8 cellular contexts compared by ENCODE assay signal in the genomic region with DNA sequence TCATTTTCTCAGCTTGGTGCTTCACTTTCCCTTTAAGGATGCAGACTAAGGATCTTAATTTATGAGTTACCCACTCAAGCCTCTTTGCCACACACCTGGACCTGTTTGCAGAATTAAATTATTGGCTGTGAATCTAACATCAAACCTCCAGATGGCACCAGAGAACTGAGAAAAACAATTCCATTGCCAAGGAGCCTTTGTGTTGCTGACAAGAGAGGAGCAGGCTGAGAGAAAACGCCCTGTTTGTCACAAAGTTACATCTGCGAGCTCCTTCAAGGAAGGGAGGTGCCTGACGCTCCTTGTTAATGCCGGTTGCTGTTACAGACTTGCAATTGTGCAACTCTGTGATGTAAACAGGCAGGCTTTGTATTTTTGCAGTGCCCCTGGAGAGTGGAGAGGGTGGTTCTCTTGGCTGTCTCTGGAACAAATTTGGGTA. TPM values are rescaled to one million over a fixed set of nuclear protein-coding genes. Genes with fewer than 3 reads are reported as not detected.
DNase-seq lines count a peak whose midpoint lies in the region; ATAC-seq and TF ChIP-seq lines count a peak whose summit lies in the region.

No MANE protein-coding gene starts in this region.

- H3K4me1 ChIP-seq in HCT116 (ENCODE audit: control insufficient read depth in 1 of 2, insufficient read depth in 2 of 2, low read length in 2 of 2) (no peaks in the 10 kb centered on the region), adipocyte (ENCODE audit: control insufficient read depth, insufficient read depth, low read length) (peaks cover 10% of the 10 kb centered on the region), heart right ventricle (peaks cover 0 to 14% (median 8%) of the 10 kb centered on the region in 9 donors), prostate gland (replicated peaks) (no peaks in the 10 kb centered on the region)

- H3K36me3 ChIP-seq in HCT116 (ENCODE audit: control insufficient read depth in 1 of 2, insufficient read depth in 2 of 2, low read length in 2 of 2) (no peaks in the 10 kb centered on the region), adipocyte (ENCODE audit: control insufficient read depth, insufficient read depth, low read length, severe bottlenecking) (no peaks in the 10 kb centered on the region), heart right ventricle (no peaks in the 10 kb centered on the region), prostate gland (no peaks in the 10 kb centered on the region)

- peak; percentile 34 for TF ChIP-seq CTCF in Calu3 (IDR thresholded peaks at IDR 0.05; ENCODE audit: unreplicated experiment)
- peak; percentile 36 to 59 (median 52); a peak in 4 of 6 replicates for TF ChIP-seq CTCF in HCT116 (IDR thresholded peaks at IDR 0.05 in 2 of 3, conservative IDR thresholded peaks at IDR 0.05 in 1 of 3; ENCODE audit: borderline replicate concordance in 1 of 3, insufficient read depth in 1 of 3, low read depth in 2 of 3, low read length in 2 of 3)
- peak in 8 of 9 donors; percentile 45 to 67 (median 57) for TF ChIP-seq CTCF in heart right ventricle (IDR thresholded peaks at IDR 0.05)
- peak in 3 of 4 experiments; percentile 33 to 74 (median 49) for TF ChIP-seq CTCF in prostate gland (IDR thresholded peaks at IDR 0.05)

- CTCF ChIA-PET in Calu3 (lab: Charles Lee): interaction anchor here (0.8 kb wide), 1 partner anchor 9 kb away, joined by 3 read pairs; no protein-coding TSS in a partner anchor
- CTCF ChIA-PET in HCT116 (lab: Charles Lee): interaction anchor here (1.1 to 2.0 kb wide), 6 partner anchors 135 to 788 kb away, joined by 3 to 12 read pairs (median 4); no protein-coding TSS in a partner anchor

- ATAC-seq in HCT116 (peak; percentile 87), heart right ventricle (peak; percentile 61 to 96 (median 84)), HG03095 (IDR thresholded peaks at IDR 0.05; ENCODE audit: unreplicated experiment) (no peak), HG02885 (IDR thresholded peaks at IDR 0.05; ENCODE audit: poor library complexity, unreplicated experiment) (no peak)

- no peaks in the 10 kb centered on the region for H3K9me2 ChIP-seq in HCT116 (ENCODE audit: insufficient read depth)

- peaks cover 49% of the 10 kb centered on the region for H3K27me3 Mint-ChIP-seq in Calu3 (ENCODE audit: unreplicated experiment)

- peak; percentile 73 for TF ChIP-seq RAD21 in HCT116 (IDR thresholded peaks at IDR 0.05; ENCODE audit: low read depth)

- BruUV-seq in Calu3 (replicated peaks; lab: Mats Ljungman, UMichigan) (no TSS peak), HCT116 (replicated peaks; lab: Mats Ljungman, UMichigan) (no TSS peak)

- TF ChIP-seq POLR2A in HCT116 (IDR thresholded peaks at IDR 0.05; ENCODE audit: borderline replicate concordance, extremely low read depth, insufficient read depth, insufficient read length) (no peak), prostate gland (IDR thresholded peaks at IDR 0.05) (no peak)

- H3K27ac ChIP-seq in HCT116 (ENCODE audit: low read depth, low read length): no peak overlapping the region
- H3K27ac ChIP-seq in heart right ventricle: no peak overlapping the region
- H3K27ac ChIP-seq in prostate gland: no peak overlapping the region

- no peaks in the 10 kb centered on the region for H3K36me3 Mint-ChIP-seq in Calu3 (ENCODE audit: insufficient read depth, unreplicated experiment)

- H3K4me1 Mint-ChIP-seq in Calu3 (ENCODE audit: low read depth, unreplicated experiment): no peaks in the 10 kb centered on the region

- peaks cover 15% of the 10 kb centered on the region for H3K27me3 ChIP-seq in HCT116 (ENCODE audit: insufficient read depth, low read length)
- peaks cover 13% of the 10 kb centered on the region for H3K27me3 ChIP-seq in adipocyte (replicated peaks; ENCODE audit: control insufficient read depth, insufficient read depth, low read length)
- H3K27me3 ChIP-seq in heart right ventricle: no peaks in the 10 kb centered on the region
- no peaks in the 10 kb centered on the region for H3K27me3 ChIP-seq in prostate gland (replicated peaks; ENCODE audit: insufficient read depth)

- RAD21 ChIA-PET in HCT116 (lab: Charles Lee; ENCODE audit: low non-redundant PET in 1 of 2, low total read pairs in 2 of 2, uncharacterized antibody in 2 of 2, unreplicated experiment in 2 of 2): no interaction called here

- no peak overlapping the region for H3K4me3 ChIP-seq in HCT116 (replicated peaks in 1 of 2; ENCODE audit: low read depth in 1 of 2, low read length in 2 of 2)
- no peak overlapping the region for H3K4me3 ChIP-seq in adipocyte (ENCODE audit: low read length)
- no peak overlapping the region for H3K4me3 ChIP-seq in heart right ventricle
- no peak overlapping the region for H3K4me3 ChIP-seq in prostate gland

- no peak overlapping the region for H3K4me3 Mint-ChIP-seq in Calu3 (ENCODE audit: low read depth, unreplicated experiment)

- no peak overlapping the region for H3K9ac ChIP-seq in HCT116 (ENCODE audit: low read length)
- H3K9ac ChIP-seq in adipocyte (ENCODE audit: low read length): no peak overlapping the region

- POLR2A ChIA-PET in HCT116 (lab: Charles Lee): no interaction called here

- peak; percentile 46 for DNase-seq in Calu3
- peak; percentile 56 for DNase-seq in HCT116 (ENCODE audit: low read depth, low spot score)
- peak; percentile 74 to 83 for DNase-seq in NCI-H446 (lab: John Stamatoyannopoulos, UW)
- peak; percentile 96 for DNase-seq in adipocyte (ENCODE audit: low read depth)
- DNase-seq in heart right ventricle: peak; percentile 18 to 29
- peak; percentile 48 for DNase-seq in prostate gland (ENCODE audit: low spot score)

- WGBS in heart right ventricle, 2 donors: 1 to 5% methylated on average over 4 of the region's 4 CpGs
- 0% methylated on average over 4 of the region's 4 CpGs for WGBS in prostate gland

- H3K4me2 ChIP-seq in HCT116 (ENCODE audit: low read length): no peak overlapping the region

- H3K27ac Mint-ChIP-seq in Calu3 (ENCODE audit: unreplicated experiment): no peak overlapping the region

- no peaks in the 10 kb centered on the region for H3K79me2 ChIP-seq in HCT116 (ENCODE audit: insufficient read depth, low read length)

- H4K20me1 ChIP-seq in HCT116 (ENCODE audit: insufficient read depth): no peaks in the 10 kb centered on the region

- intact Hi-C loops in Calu3 (cut with micrococcal nuclease; ENCODE audit: unreplicated experiment): loop anchor here (1.0 to 5.0 kb wide), 3 partner anchors 527 to 788 kb away; no protein-coding TSS in a partner anchor
- intact Hi-C loops in HCT116 (cut with micrococcal nuclease): loop anchor here (5.0 to 10.0 kb wide), 2 partner anchors 524 to 787 kb away; no protein-coding TSS in a partner anchor
- intact Hi-C loops in heart right ventricle (cut with DNase I): loop anchor here in 3 of 10 donors (2.0 to 5.0 kb wide), 3 partner anchors 637 to 788 kb away; partner anchors contain the start of gene MEX3B (in 1 of the 3)
- intact Hi-C loops in prostate gland (cut with DNase I): no loop called here

- H2AFZ ChIP-seq in HCT116 (ENCODE audit: low read depth, low read length, poor library complexity, severe bottlenecking): no peak overlapping the region

- no peaks in the 10 kb centered on the region for H3K9me3 Mint-ChIP-seq in Calu3 (ENCODE audit: low read depth, unreplicated experiment)

- H3K9me3 ChIP-seq in HCT116 (ENCODE audit: control insufficient read depth in 1 of 2, insufficient read depth in 1 of 2, low read depth in 1 of 2, low read length in 2 of 2): no peaks in the 10 kb centered on the region
- H3K9me3 ChIP-seq in adipocyte (ENCODE audit: control insufficient read depth, low read length): no peaks in the 10 kb centered on the region
- no peaks in the 10 kb centered on the region for H3K9me3 ChIP-seq in heart right ventricle
- no peaks in the 10 kb centered on the region for H3K9me3 ChIP-seq in prostate gland

TF ChIP-seq in HCT116, 20 proteins besides CTCF, POLR2A, EP300 and RAD21:
- TF ChIP-seq SRF (IDR thresholded peaks at IDR 0.05; ENCODE audit: low read depth) (no peak), EZH2phosphoT487 (IDR thresholded peaks at IDR 0.05; ENCODE audit: borderline replicate concordance) (no peak), ELF1 (IDR thresholded peaks at IDR 0.05; ENCODE audit: borderline replicate concordance, low read depth) (no peak), EZH2 (IDR thresholded peaks at IDR 0.05) (no peak), ZFX (IDR thresholded peaks at IDR 0.05) (no peak)
- TF ChIP-seq, protein P1, sequence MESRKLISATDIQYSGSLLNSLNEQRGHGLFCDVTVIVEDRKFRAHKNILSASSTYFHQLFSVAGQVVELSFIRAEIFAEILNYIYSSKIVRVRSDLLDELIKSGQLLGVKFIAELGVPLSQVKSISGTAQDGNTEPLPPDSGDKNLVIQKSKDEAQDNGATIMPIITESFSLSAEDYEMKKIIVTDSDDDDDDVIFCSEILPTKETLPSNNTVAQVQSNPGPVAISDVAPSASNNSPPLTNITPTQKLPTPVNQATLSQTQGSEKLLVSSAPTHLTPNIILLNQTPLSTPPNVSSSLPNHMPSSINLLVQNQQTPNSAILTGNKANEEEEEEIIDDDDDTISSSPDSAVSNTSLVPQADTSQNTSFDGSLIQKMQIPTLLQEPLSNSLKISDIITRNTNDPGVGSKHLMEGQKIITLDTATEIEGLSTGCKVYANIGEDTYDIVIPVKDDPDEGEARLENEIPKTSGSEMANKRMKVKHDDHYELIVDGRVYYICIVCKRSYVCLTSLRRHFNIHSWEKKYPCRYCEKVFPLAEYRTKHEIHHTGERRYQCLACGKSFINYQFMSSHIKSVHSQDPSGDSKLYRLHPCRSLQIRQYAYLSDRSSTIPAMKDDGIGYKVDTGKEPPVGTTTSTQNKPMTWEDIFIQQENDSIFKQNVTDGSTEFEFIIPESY (IDR thresholded peaks at IDR 0.05; ENCODE audit: extremely low read depth, insufficient replicate concordance, low read length): no peak
- TF ChIP-seq, protein P2, sequence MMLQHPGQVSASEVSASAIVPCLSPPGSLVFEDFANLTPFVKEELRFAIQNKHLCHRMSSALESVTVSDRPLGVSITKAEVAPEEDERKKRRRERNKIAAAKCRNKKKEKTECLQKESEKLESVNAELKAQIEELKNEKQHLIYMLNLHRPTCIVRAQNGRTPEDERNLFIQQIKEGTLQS (IDR thresholded peaks at IDR 0.05): no peak

RNA-seq across cellular contexts. Expression of gene TMC3, which starts 36.3 kb away (rescaled TPM):
- not detected in 2 replicates for total RNA-seq in Calu3 (2022)
- total RNA-seq in HCT116 (2021; ENCODE audit: unreplicated experiment): not detected
- polyA plus RNA-seq in HCT116 (2012): 0.01 TPM in 1 of 2 replicates, not detected in the other
- not detected for total RNA-seq in heart right ventricle
- under 1 TPM in 1 of 2 donors, not detected in 1; under 0.01 TPM for polyA plus RNA-seq in heart right ventricle
- under 1 TPM; 0.14 to 0.23 TPM for total RNA-seq in prostate gland

Comparison
In these comparisons a context has a peak if more than half of its experiments do, and no peak if none do; other contexts are left out.
1. DNase-seq: peak in every context shown above with its lines; median percentile 96 in adipocyte; 78 in NCI-H446; 56 in HCT116; 48 in prostate gland; 46 in Calu3; 24 in heart right ventricle.
2. ATAC-seq: peak in HCT116 (single experiment) and heart right ventricle (8 of 8); none in HG03095 (single experiment) and HG02885 (single experiment).
3. Peak in every context shown above with its lines, with median percentiles within 50 percentile points of each other: CTCF ChIP-seq.